1 cellular context compared by ENCODE assay signal in genomic region chr1:62476525-62477219, GRCh38.
TF ChIP-seq lines count a peak whose summit lies in the region.

No MANE protein-coding gene starts in this region.

TF ChIP-seq in H1, 55 proteins besides CTCF, POLR2A, EP300 and RAD21 (continued from another document):
- TF ChIP-seq E2F6 (IDR thresholded peaks at IDR 0.05) (no peak), CHD7 (IDR thresholded peaks at IDR 0.05; ENCODE audit: insufficient replicate concordance, low read length) (peak; percentile 85), CEBPB (IDR thresholded peaks at IDR 0.05; ENCODE audit: low read depth, low read length) (no peak), JUND (IDR thresholded peaks at IDR 0.05; ENCODE audit: low read length) (no peak)
